8 cellular contexts compared by ENCODE assay signal in the genomic region with DNA sequence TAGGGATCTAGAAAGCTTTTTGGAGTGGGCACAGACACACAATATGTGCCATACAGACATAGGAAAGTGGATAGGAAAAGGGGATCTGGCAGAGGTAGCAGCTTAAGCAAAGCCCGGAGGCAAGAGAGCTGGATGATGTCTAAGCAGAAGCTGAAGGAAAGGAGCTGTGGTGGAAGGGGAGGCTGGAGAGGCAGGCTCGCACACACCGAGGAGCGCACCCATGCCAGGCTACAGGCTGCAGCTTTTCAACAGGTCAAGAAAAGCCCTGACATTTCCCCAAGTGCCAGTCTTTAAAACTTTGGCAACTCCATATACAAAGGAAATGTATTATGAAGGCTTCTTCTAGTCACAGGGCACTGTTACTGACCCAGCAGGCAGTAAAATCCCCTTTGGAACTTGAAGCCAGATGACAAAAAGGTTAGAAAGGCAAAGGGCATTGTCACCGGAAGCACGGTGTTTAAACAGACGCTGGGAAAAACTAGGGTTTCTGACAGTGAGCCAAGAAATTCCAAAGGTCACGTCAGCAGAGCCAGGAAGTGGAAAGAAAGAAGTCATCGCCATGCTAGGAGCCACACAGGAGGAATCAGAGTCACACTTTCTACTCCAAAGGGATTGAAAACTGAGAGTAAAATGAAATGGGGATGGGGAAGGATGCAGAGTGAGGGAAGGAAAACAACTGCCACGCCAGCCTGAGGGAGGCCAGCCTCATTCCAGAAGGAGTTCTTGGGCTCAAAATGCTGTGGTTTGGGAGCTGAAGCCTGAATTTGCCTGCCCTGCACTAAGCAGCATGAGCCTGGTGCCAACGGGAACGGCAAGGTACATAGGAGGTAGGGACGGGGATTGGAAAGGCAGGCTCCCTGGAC.
DNase-seq lines count a peak whose midpoint lies in the region; FAIRE-seq and TF ChIP-seq lines count a peak whose summit lies in the region.

No MANE protein-coding gene starts in this region.

- H3K27me3 Mint-ChIP-seq in HFFc6 (ENCODE audit: insufficient read depth): no peaks in the 10 kb centered on the region; the same call in 1 of the 2 replicates
- no peaks in the 10 kb centered on the region for H3K27me3 Mint-ChIP-seq in CD4-positive, alpha-beta memory T cell

- dilution Hi-C loops in keratinocyte (cut with MboI; ENCODE audit: extremely low pct_ligation_motif_present, low sequenced_read_pairs): no loop called here

- H3K27ac Mint-ChIP-seq in HFFc6: peak overlapping the region; percentile 91
- H3K27ac Mint-ChIP-seq in CD4-positive, alpha-beta memory T cell: no peak overlapping the region

- peak overlapping the region; percentile 52 for H3K4me3 Mint-ChIP-seq in HFFc6
- no peak overlapping the region for H3K4me3 Mint-ChIP-seq in CD4-positive, alpha-beta memory T cell

- 33% methylated on average over 13 of the region's 13 CpGs for WGBS in suprapubic skin

- no peak for TF ChIP-seq POLR2A in suprapubic skin (IDR thresholded peaks at IDR 0.05)

- peak overlapping the region in 1 of 2 donors; percentile 8 for H3K4me3 ChIP-seq in ascending aorta
- H3K4me3 ChIP-seq in keratinocyte (ENCODE audit: control insufficient read depth in 2 of 3, extremely low read depth in 1 of 3, insufficient read depth in 2 of 3, low read depth in 1 of 3, low read length in 3 of 3): no peak overlapping the region
- no peak overlapping the region for H3K4me3 ChIP-seq in suprapubic skin
- H3K4me3 ChIP-seq in CD4-positive, alpha-beta memory T cell (ENCODE audit: low read length in 2 of 2): no peak overlapping the region

- CTCF ChIA-PET in CD4-positive, alpha-beta memory T cell (lab: Charles Lee; ENCODE audit: partially characterized antibody): no interaction called here

- H3K9me3 Mint-ChIP-seq in HFFc6: no peaks in the 10 kb centered on the region
- H3K9me3 Mint-ChIP-seq in CD4-positive, alpha-beta memory T cell: peaks cover 0 to 3% (median 0%) of the 10 kb centered on the region in 8 donors

- no peaks in the 10 kb centered on the region for H3K9me1 ChIP-seq in keratinocyte (ENCODE audit: control insufficient read depth, extremely low read depth, insufficient read depth, low read length)

- H3K36me3 Mint-ChIP-seq in HFFc6 (ENCODE audit: low read depth): no peaks in the 10 kb centered on the region
- no peaks in the 10 kb centered on the region for H3K36me3 Mint-ChIP-seq in CD4-positive, alpha-beta memory T cell

- H3K27me3 ChIP-seq in ascending aorta: no peaks in the 10 kb centered on the region
- H3K27me3 ChIP-seq in keratinocyte (ENCODE audit: control insufficient read depth, extremely low read depth, insufficient read depth, low read length): no peaks in the 10 kb centered on the region
- no peaks in the 10 kb centered on the region for H3K27me3 ChIP-seq in suprapubic skin
- no peaks in the 10 kb centered on the region for H3K27me3 ChIP-seq in CD4-positive, alpha-beta memory T cell (ENCODE audit: insufficient read depth, low read length)

- H3K36me3 ChIP-seq in ascending aorta: no peaks in the 10 kb centered on the region
- no peaks in the 10 kb centered on the region for H3K36me3 ChIP-seq in keratinocyte (ENCODE audit: control insufficient read depth in 2 of 2, extremely low read depth in 1 of 2, insufficient read depth in 2 of 2, low read length in 2 of 2)
- H3K36me3 ChIP-seq in suprapubic skin: no peaks in the 10 kb centered on the region
- H3K36me3 ChIP-seq in CD4-positive, alpha-beta memory T cell (ENCODE audit: insufficient read depth, low read length): no peaks in the 10 kb centered on the region

- H3K4me2 ChIP-seq in keratinocyte (ENCODE audit: control insufficient read depth, extremely low read depth, insufficient read depth, low read depth, low read length): peak overlapping the region; percentile 7

- peak; percentile 70 for DNase-seq in HFFc6
- DNase-seq in ascending aorta (ENCODE audit: low spot score in 2 of 2): peak in 1 of 2 donors; percentile 78
- no peak for DNase-seq in keratinocyte (ENCODE audit: low read depth, low spot score)
- no peak for DNase-seq in suprapubic skin (ENCODE audit: low spot score in 2 of 2)
- DNase-seq in activated CD8-positive, alpha-beta memory T cell treated with anti-CD3 and anti-CD28 coated beads for 24 hours: no peak
- DNase-seq in C1 segment of cervical spinal cord (lab: John Stamatoyannopoulos, UW): no peak
- no peak for DNase-seq in CD4-positive, alpha-beta memory T cell
- DNase-seq in NCI-H2081 (lab: John Stamatoyannopoulos, UW): no peak

- peak overlapping the region; percentile 56 for H2AFZ ChIP-seq in keratinocyte (ENCODE audit: control insufficient read depth, low read length)

- intact Hi-C loops in ascending aorta (cut with DNase I): loop anchor here (2.0 to 5.0 kb wide), 4 partner anchors 24 to 171 kb away; a partner anchor contains a TSS
- intact Hi-C loops in CD4-positive, alpha-beta memory T cell (cut with micrococcal nuclease): no loop called here

- TF ChIP-seq EP300 in suprapubic skin (IDR thresholded peaks at IDR 0.05): no peak

- H3K79me2 ChIP-seq in keratinocyte (ENCODE audit: control insufficient read depth, insufficient read depth, low read length): no peaks in the 10 kb centered on the region

- H3K27ac ChIP-seq in ascending aorta (peak overlapping the region; percentile 73 to 84), keratinocyte (ENCODE audit: control insufficient read depth, insufficient read depth, low read length) (no peak overlapping the region), suprapubic skin (peak overlapping the region; percentile 67)
- no peak overlapping the region for H3K27ac ChIP-seq in CD4-positive, alpha-beta memory T cell (ENCODE audit: low read depth, low read length)

- POLR2A ChIA-PET in CD4-positive, alpha-beta memory T cell (lab: Charles Lee; ENCODE audit: partially characterized antibody): no interaction called here

- no peak for FAIRE-seq in keratinocyte (lab: Jason Lieb, UNC)

- no peaks in the 10 kb centered on the region for H3K9me3 ChIP-seq in ascending aorta
- H3K9me3 ChIP-seq in keratinocyte (ENCODE audit: control insufficient read depth, low read depth, low read length): no peaks in the 10 kb centered on the region
- H3K9me3 ChIP-seq in suprapubic skin: no peaks in the 10 kb centered on the region
- H3K9me3 ChIP-seq in CD4-positive, alpha-beta memory T cell (ENCODE audit: control insufficient read depth in 1 of 2, low read length in 2 of 2): no peaks in the 10 kb centered on the region

- TF ChIP-seq CTCF in HFFc6 (IDR thresholded peaks at IDR 0.05) (no peak), ascending aorta (IDR thresholded peaks at IDR 0.05) (no peak), keratinocyte (optimal IDR thresholded peaks at IDR 0.05 in 1 of 3, IDR thresholded peaks at IDR 0.05 in 1 of 3, conservative IDR thresholded peaks at IDR 0.05 in 1 of 3; ENCODE audit: extremely low read depth in 1 of 3, insufficient read depth in 2 of 3, low read length in 3 of 3) (no peak), suprapubic skin (IDR thresholded peaks at IDR 0.05) (no peak)

- peaks cover 3 to 21% of the 10 kb centered on the region in 2 donors for H3K4me1 ChIP-seq in ascending aorta
- H3K4me1 ChIP-seq in keratinocyte (ENCODE audit: control insufficient read depth, extremely low read depth, insufficient read depth, low read length): no peaks in the 10 kb centered on the region
- peaks cover 22% of the 10 kb centered on the region for H3K4me1 ChIP-seq in suprapubic skin
- H3K4me1 ChIP-seq in CD4-positive, alpha-beta memory T cell (ENCODE audit: insufficient read depth, low read length): no peaks in the 10 kb centered on the region

- H4K20me1 ChIP-seq in keratinocyte (ENCODE audit: control insufficient read depth, extremely low read depth, insufficient read depth, low read length): no peaks in the 10 kb centered on the region

- H3K4me1 Mint-ChIP-seq in HFFc6 (ENCODE audit: low read depth): peaks cover 20% of the 10 kb centered on the region
- H3K4me1 Mint-ChIP-seq in CD4-positive, alpha-beta memory T cell: no peaks in the 10 kb centered on the region

- H3K9ac ChIP-seq in keratinocyte (ENCODE audit: control insufficient read depth, extremely low read depth, insufficient read depth, low read length): no peak overlapping the region

Comparison
In these comparisons a context has a peak if more than half of its experiments do, and no peak if none do; other contexts are left out.
1. H3K27ac ChIP-seq: peak in ascending aorta (2 of 2) and suprapubic skin (single experiment); none in keratinocyte (single experiment) and CD4-positive, alpha-beta memory T cell (single experiment).